Comparison of ENCODE assay signal across 8 cellular contexts in the genomic region with DNA sequence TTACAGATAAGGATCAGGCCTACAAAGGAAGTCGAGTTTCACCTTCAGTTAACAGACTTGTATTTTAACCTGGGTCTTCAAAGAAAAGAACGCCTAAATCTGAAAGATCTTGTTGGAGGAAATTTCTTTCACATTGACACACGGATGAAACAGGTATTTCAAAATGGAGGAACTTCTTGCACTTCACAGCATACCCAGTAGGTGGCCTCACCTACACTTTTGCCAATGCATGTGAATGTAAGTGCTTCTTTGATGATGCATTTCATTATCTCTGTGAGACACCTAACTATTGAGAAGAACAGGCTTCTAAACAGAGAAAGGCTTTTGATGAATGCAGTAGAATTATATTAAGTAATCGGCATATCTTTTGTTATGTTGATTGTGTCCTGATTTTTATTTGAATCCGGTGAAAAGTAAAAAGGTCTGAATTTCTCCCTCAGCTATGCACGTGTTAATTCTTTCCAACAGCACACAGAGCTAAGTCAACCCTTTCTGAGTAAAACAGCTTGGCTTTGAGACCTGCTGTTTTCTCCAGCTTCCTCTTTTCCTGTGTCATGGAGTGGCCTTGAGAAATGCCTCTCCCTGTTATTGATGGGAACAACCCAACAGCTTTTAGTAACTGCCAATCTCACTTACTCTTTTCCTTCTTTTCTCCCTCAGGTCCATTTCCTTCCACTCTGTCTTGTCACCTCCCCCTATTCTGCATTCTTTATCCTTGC.
DNase-seq lines count a peak whose midpoint lies in the region; ATAC-seq and TF ChIP-seq lines count a peak whose summit lies in the region.

No MANE protein-coding gene starts in this region.

- ATAC-seq in HG02642 (IDR thresholded peaks at IDR 0.05; ENCODE audit: poor library complexity, unreplicated experiment): peak; percentile 94
- ATAC-seq in left lobe of liver: peak; percentile 94
- no peak for ATAC-seq in left ventricle myocardium superior

- H3K9me3 ChIP-seq in MG63: peaks cover 4% of the 10 kb centered on the region; the same call in 1 of the 2 replicates
- H3K9me3 ChIP-seq in adipocyte (ENCODE audit: control insufficient read depth, low read length): no peaks in the 10 kb centered on the region

- in situ Hi-C loops in GM13977 (cut with MboI; ENCODE audit: low pct_unique_long_range_greater_than_20kb, low sequenced_read_pairs, unreplicated experiment): no loop called here

- intact Hi-C loops in left ventricle myocardium superior (cut with micrococcal nuclease): no loop called here

- peak; percentile 79 for TF ChIP-seq CTCF in GM13977 (IDR thresholded peaks at IDR 0.05; ENCODE audit: extremely low read depth, insufficient read depth, missing control alignments)

- H3K4me3 ChIP-seq in MG63 (no peak overlapping the region), adipocyte (ENCODE audit: low read length) (no peak overlapping the region)

- H3K27me3 ChIP-seq in MG63 (no peaks in the 10 kb centered on the region), adipocyte (replicated peaks; ENCODE audit: control insufficient read depth, insufficient read depth, low read length) (no peaks in the 10 kb centered on the region)

- H3K9ac ChIP-seq in adipocyte (ENCODE audit: low read length): no peak overlapping the region

- H3K36me3 ChIP-seq in MG63 (no peaks in the 10 kb centered on the region), adipocyte (ENCODE audit: control insufficient read depth, insufficient read depth, low read length, severe bottlenecking) (no peaks in the 10 kb centered on the region)

- peak; percentile 8 to 33 for DNase-seq in AML-193 (lab: John Stamatoyannopoulos, UW)
- peak; percentile 8 for DNase-seq in GM13977 (ENCODE audit: low spot score)
- peak; percentile 4 for DNase-seq in MG63
- peak; percentile 42 for DNase-seq in adipocyte (ENCODE audit: low read depth)
- peak; percentile 48 for DNase-seq in left lobe of liver (ENCODE audit: low spot score)
- no peak for DNase-seq in putamen (ENCODE audit: low spot score)
- no peak for DNase-seq in left ventricle myocardium superior

- peaks cover 8% of the 10 kb centered on the region for H3K4me1 ChIP-seq in adipocyte (ENCODE audit: control insufficient read depth, insufficient read depth, low read length)

Comparison
In these comparisons a context has a peak if more than half of its experiments do, and no peak if none do; other contexts are left out.
1. DNase-seq: peak in AML-193 (2 of 2), GM13977 (single experiment), MG63 (single experiment), adipocyte (single experiment) and left lobe of liver (single experiment); none in putamen (single experiment) and left ventricle myocardium superior (single experiment).